In genomic region chr4:113677333-113677732, GRCh38 we compare ENCODE assay signal across 1 cellular context.
TF ChIP-seq lines count a peak whose summit lies in the region.

No MANE protein-coding gene starts in this region.

TF ChIP-seq in IMR-90, 13 proteins besides CTCF, POLR2A, EP300 and RAD21 (continued from another document):
- TF ChIP-seq USF2 (IDR thresholded peaks at IDR 0.05; ENCODE audit: low read depth, low read length) (no peak), MAZ (IDR thresholded peaks at IDR 0.05; ENCODE audit: borderline replicate concordance, low read depth, low read length) (no peak), MXI1 (IDR thresholded peaks at IDR 0.05; ENCODE audit: borderline replicate concordance, low read depth, low read length) (no peak)
